Comparison of ENCODE assay signal across 8 cellular contexts in genomic region chr10:931326-932318, GRCh38. TPM values are rescaled to one million over a fixed set of nuclear protein-coding genes. Genes with fewer than 3 reads are reported as not detected.
DNase-seq lines count a peak whose midpoint lies in the region; ATAC-seq and TF ChIP-seq lines count a peak whose summit lies in the region.

Gene LARP4B, minus strand, starts transcription at chr10:931705. Its CDS starts 45,984 bp downstream, at chr10:885721.

- peaks cover 39% of the 10 kb centered on the region for H3K4me1 Mint-ChIP-seq in activated naive CD4-positive, alpha-beta T cell treated with anti-CD3 and anti-CD28 coated beads, Interleukin-2, amount 10 ng/mL, durations not matched to agents 7 days and 5 days

- TF ChIP-seq POLR2A in gastroesophageal sphincter (IDR thresholded peaks at IDR 0.05), result peak; percentile 70 to 82

- H3K9ac ChIP-seq in SK-N-MC (ENCODE audit: insufficient read length), result peak within 1 kb of the TSS; percentile 82

- H3K27me3 ChIP-seq in gastroesophageal sphincter, result no peaks in the 10 kb centered on the region
- no peaks in the 10 kb centered on the region for H3K27me3 ChIP-seq in neutrophil

- H3K9me3 ChIP-seq in SK-N-MC (ENCODE audit: low read depth, low read length) (no peaks in the 10 kb centered on the region), gastroesophageal sphincter (no peaks in the 10 kb centered on the region), neutrophil (no peaks in the 10 kb centered on the region)

- peak within 1 kb of the TSS; percentile 88 for H3K4me3 Mint-ChIP-seq in activated naive CD4-positive, alpha-beta T cell treated with anti-CD3 and anti-CD28 coated beads, Interleukin-2, amount 10 ng/mL, durations not matched to agents 7 days and 5 days

- H3K27ac ChIP-seq in SK-N-MC, result peak within 1 kb of the TSS; percentile 60; the same call in 1 of the 2 replicates
- H3K27ac ChIP-seq in gastroesophageal sphincter, result peak within 1 kb of the TSS; percentile 92 to 99 (median 98)
- peak within 1 kb of the TSS; percentile 97 for H3K27ac ChIP-seq in neutrophil

- CTCF ChIA-PET in activated naive CD4-positive, alpha-beta T cell treated with anti-CD3 and anti-CD28 coated beads, Interleukin-2, amount 10 ng/mL, durations not matched to agents 7 days and 5 days (lab: Charles Lee), result no interaction called here

- TF ChIP-seq CTCF in gastroesophageal sphincter (IDR thresholded peaks at IDR 0.05) (no peak), neutrophil (IDR thresholded peaks at IDR 0.05) (peak; percentile 25), subcutaneous adipose tissue (IDR thresholded peaks at IDR 0.05; ENCODE audit: low read depth) (no peak)

- peak within 1 kb of the TSS; percentile 94 for H3K27ac Mint-ChIP-seq in activated naive CD4-positive, alpha-beta T cell treated with anti-CD3 and anti-CD28 coated beads, Interleukin-2, amount 10 ng/mL, durations not matched to agents 7 days and 5 days

- no CpG with 5 or more reads among the region's 137 CpGs for WGBS in gastroesophageal sphincter (ENCODE audit: low coverage in 1 of 2), 2 donors

- no peaks in the 10 kb centered on the region for H3K9me3 Mint-ChIP-seq in activated naive CD4-positive, alpha-beta T cell treated with anti-CD3 and anti-CD28 coated beads, Interleukin-2, amount 10 ng/mL, durations not matched to agents 7 days and 5 days

- no peak for TF ChIP-seq EP300 in gastroesophageal sphincter (IDR thresholded peaks at IDR 0.05)

- peak within 1 kb of the TSS; percentile 85 for H3K4me3 ChIP-seq in GM08714 (ENCODE audit: low read length)
- peak within 1 kb of the TSS; percentile 82 for H3K4me3 ChIP-seq in SK-N-MC
- peak within 1 kb of the TSS; percentile 83 to 88 for H3K4me3 ChIP-seq in gastroesophageal sphincter
- peak within 1 kb of the TSS; percentile 76 to 84 for H3K4me3 ChIP-seq in neutrophil (ENCODE audit: low read depth in 1 of 2, low read length in 1 of 2)

- H3K36me3 Mint-ChIP-seq in activated naive CD4-positive, alpha-beta T cell treated with anti-CD3 and anti-CD28 coated beads, Interleukin-2, amount 10 ng/mL, durations not matched to agents 7 days and 5 days, result peaks cover 14% of the 10 kb centered on the region

- ATAC-seq in HG02588 (IDR thresholded peaks at IDR 0.05; ENCODE audit: unreplicated experiment), result peak; percentile 87
- peak; percentile 100 for ATAC-seq in gastroesophageal sphincter

- H3K36me3 ChIP-seq in SK-N-MC (ENCODE audit: insufficient read depth, low read length), result no peaks in the 10 kb centered on the region
- peaks cover 0 to 3% of the 10 kb centered on the region in 2 donors for H3K36me3 ChIP-seq in gastroesophageal sphincter
- no peaks in the 10 kb centered on the region for H3K36me3 ChIP-seq in neutrophil

- peaks cover 4% of the 10 kb centered on the region for H3K27me3 Mint-ChIP-seq in activated naive CD4-positive, alpha-beta T cell treated with anti-CD3 and anti-CD28 coated beads, Interleukin-2, amount 10 ng/mL, durations not matched to agents 7 days and 5 days

- DNase-seq in NCI-H1048 (lab: John Stamatoyannopoulos, UW) (peak; percentile 91), SK-N-MC (ENCODE audit: low read depth, low spot score) (peak; percentile 32)
- peak; percentile 96 for DNase-seq in activated naive CD4-positive, alpha-beta T cell treated with anti-CD3 and anti-CD28 coated beads, Interleukin-2, amount 10 ng/mL, durations not matched to agents 7 days and 5 days

- H3K4me1 ChIP-seq in gastroesophageal sphincter (peaks cover 0 to 51% (median 19%) of the 10 kb centered on the region in 3 donors), neutrophil (ENCODE audit: control insufficient read depth in 1 of 2, insufficient read depth in 1 of 2, low read depth in 1 of 2, low read length in 1 of 2) (peaks cover 39 to 40% of the 10 kb centered on the region in 2 experiments)

RNA-seq across cellular contexts. Expression of gene LARP4B, which starts in this region (rescaled TPM):
- total RNA-seq in gastroesophageal sphincter, result 10 to 100 TPM; 24.9 to 47.5 (median 35.2) TPM
- total RNA-seq in subcutaneous adipose tissue, result 10 to 100 TPM; 51.2 to 60.8 (median 56.5) TPM

Comparison
In these comparisons a context has a peak if more than half of its experiments do, and no peak if none do; other contexts are left out.
1. Peak in every context shown above with its lines: DNase-seq, ATAC-seq, H3K4me3 ChIP-seq and H3K27ac ChIP-seq.
2. DNase-seq: peak in every context shown above with its lines; median percentile 96 in activated naive CD4-positive, alpha-beta T cell treated with anti-CD3 and anti-CD28 coated beads, Interleukin-2, amount 10 ng/mL, durations not matched to agents 7 days and 5 days; 91 in NCI-H1048; 32 in SK-N-MC.